ENCODE assay signal across 8 cellular contexts in the genomic region with DNA sequence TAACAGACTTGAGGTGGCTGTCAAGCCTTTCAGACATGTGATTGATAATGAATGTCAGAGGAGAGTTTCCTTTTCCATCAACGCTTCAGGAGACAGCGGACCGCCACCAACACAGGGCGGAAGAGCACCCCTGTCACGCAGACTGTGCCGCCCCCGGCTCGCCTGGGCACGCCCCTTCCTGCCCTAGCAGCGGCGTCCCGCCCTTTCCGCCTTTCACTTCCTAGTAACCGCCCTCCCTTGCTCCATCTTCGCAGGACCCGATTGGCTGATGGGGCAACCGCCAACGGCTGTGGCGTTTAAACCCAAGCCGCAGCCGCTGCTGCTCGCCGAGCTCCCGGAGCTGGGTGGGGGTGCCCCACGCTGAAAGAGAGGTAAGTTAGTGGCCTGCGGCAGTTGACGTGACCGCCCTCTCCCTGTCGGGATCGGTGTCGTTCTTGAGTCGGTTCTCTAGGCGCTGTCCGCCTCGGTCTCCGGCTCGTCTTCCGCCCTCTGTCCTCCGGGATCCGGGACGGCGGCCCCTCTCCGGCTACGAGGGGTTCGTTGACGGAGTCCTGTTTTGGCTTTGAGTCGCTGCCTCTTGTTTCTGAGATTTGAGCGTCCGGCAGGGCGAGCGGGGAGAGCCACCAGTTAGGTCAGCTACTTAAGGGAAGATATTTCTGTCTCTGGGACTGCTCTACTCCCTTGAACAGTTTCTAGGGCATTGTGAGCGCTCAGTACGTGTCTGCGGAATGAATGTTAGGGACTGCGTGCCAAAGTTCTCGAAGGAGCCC. TPM values are rescaled to one million over a fixed set of nuclear protein-coding genes. Genes with fewer than 3 reads are reported as not detected.
DNase-seq lines count a peak whose midpoint lies in the region; ATAC-seq and TF ChIP-seq lines count a peak whose summit lies in the region.

A gene with protein sequence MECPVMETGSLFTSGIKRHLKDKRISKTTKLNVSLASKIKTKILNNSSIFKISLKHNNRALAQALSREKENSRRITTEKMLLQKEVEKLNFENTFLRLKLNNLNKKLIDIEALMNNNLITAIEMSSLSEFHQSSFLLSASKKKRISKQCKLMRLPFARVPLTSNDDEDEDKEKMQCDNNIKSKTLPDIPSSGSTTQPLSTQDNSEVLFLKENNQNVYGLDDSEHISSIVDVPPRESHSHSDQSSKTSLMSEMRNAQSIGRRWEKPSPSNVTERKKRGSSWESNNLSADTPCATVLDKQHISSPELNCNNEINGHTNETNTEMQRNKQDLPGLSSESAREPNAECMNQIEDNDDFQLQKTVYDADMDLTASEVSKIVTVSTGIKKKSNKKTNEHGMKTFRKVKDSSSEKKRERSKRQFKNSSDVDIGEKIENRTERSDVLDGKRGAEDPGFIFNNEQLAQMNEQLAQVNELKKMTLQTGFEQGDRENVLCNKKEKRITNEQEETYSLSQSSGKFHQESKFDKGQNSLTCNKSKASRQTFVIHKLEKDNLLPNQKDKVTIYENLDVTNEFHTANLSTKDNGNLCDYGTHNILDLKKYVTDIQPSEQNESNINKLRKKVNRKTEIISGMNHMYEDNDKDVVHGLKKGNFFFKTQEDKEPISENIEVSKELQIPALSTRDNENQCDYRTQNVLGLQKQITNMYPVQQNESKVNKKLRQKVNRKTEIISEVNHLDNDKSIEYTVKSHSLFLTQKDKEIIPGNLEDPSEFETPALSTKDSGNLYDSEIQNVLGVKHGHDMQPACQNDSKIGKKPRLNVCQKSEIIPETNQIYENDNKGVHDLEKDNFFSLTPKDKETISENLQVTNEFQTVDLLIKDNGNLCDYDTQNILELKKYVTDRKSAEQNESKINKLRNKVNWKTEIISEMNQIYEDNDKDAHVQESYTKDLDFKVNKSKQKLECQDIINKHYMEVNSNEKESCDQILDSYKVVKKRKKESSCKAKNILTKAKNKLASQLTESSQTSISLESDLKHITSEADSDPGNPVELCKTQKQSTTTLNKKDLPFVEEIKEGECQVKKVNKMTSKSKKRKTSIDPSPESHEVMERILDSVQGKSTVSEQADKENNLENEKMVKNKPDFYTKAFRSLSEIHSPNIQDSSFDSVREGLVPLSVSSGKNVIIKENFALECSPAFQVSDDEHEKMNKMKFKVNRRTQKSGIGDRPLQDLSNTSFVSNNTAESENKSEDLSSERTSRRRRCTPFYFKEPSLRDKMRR (plus strand): TSS at position 326 of the 770 bp plus-strand sequence. CDS start 6,769 bp downstream, outside the sequence.

- no peaks in the 10 kb centered on the region; the same call in none of the 2 replicates for H3K27me3 ChIP-seq in ACC112 (ENCODE audit: insufficient read depth, low read length)
- no peaks in the 10 kb centered on the region for H3K27me3 ChIP-seq in brain microvascular endothelial cell (replicated peaks)
- no peaks in the 10 kb centered on the region for H3K27me3 ChIP-seq in sigmoid colon

- peak; percentile 100 for ATAC-seq in GM18868 (IDR thresholded peaks at IDR 0.05; ENCODE audit: unreplicated experiment)
- ATAC-seq in HG03103 (IDR thresholded peaks at IDR 0.05; ENCODE audit: low read depth, unreplicated experiment): peak; percentile 100

- H3K4me3 ChIP-seq in ACC112 (ENCODE audit: low read depth, low read length) (peak within 1 kb of the TSS; percentile 83), brain microvascular endothelial cell (ENCODE audit: low read depth, low read length) (peak within 1 kb of the TSS; percentile 89), sigmoid colon (peak within 1 kb of the TSS; percentile 55 to 88 (median 71))

- peak within 1 kb of the TSS; percentile 75 for H2AFZ ChIP-seq in ACC112 (ENCODE audit: low read length, unreplicated experiment)

- DNase-seq in NCI-H2171 (lab: John Stamatoyannopoulos, UW) (peak; percentile 95), UCSD-AML1 (lab: John Stamatoyannopoulos, UW; ENCODE audit: unreplicated experiment) (peak; percentile 95), brain microvascular endothelial cell (peak; percentile 92), iPS DF 19.7 (ENCODE audit: low read depth, low spot score) (peak; percentile 89), sigmoid colon (peak; percentile 97)

- 0 to 1% methylated on average over 56 of the region's 56 CpGs for WGBS in sigmoid colon, 2 donors

- H3K79me2 ChIP-seq in ACC112 (ENCODE audit: control insufficient read depth, insufficient read depth, low read length, unreplicated experiment): peaks cover 49% of the 10 kb centered on the region

- peak; percentile 26 for TF ChIP-seq CTCF in brain microvascular endothelial cell (IDR thresholded peaks at IDR 0.05; ENCODE audit: low read depth, low read length, missing control alignments)
- no peak for TF ChIP-seq CTCF in sigmoid colon (IDR thresholded peaks at IDR 0.05)

- H3K27ac ChIP-seq in ACC112 (ENCODE audit: low read depth, low read length) (peak within 1 kb of the TSS; percentile 47), brain microvascular endothelial cell (peak within 1 kb of the TSS; percentile 28), sigmoid colon (peak within 1 kb of the TSS; percentile 56 to 64 (median 60))

- TF ChIP-seq EP300 in sigmoid colon (IDR thresholded peaks at IDR 0.05): no peak

- intact Hi-C loops in sigmoid colon (cut with DNase I): loop anchor here (5.0 kb wide), 1 partner anchor 286 kb away; a partner anchor contains a TSS

- peaks cover 24% of the 10 kb centered on the region for H3K4me1 ChIP-seq in ACC112 (ENCODE audit: control insufficient read depth, insufficient read depth, low read length, unreplicated experiment)
- H3K4me1 ChIP-seq in sigmoid colon: peaks cover 0 to 14% (median 9%) of the 10 kb centered on the region in 4 donors

- H3K36me3 ChIP-seq in ACC112 (ENCODE audit: insufficient read depth, low read length) (no peaks in the 10 kb centered on the region), brain microvascular endothelial cell (replicated peaks) (no peaks in the 10 kb centered on the region), sigmoid colon (no peaks in the 10 kb centered on the region)

- peak; percentile 58 to 74 for TF ChIP-seq POLR2A in sigmoid colon (IDR thresholded peaks at IDR 0.05)

- no peaks in the 10 kb centered on the region for H3K9me3 ChIP-seq in sigmoid colon

- in situ Hi-C loops in brain microvascular endothelial cell (cut with HindIII; ENCODE audit: low pct_ligation_motif_present, low sequenced_read_pairs): no loop called here

RNA-seq across cellular contexts. Expression of the gene that starts here (rescaled TPM):
- 1 to 10 TPM; 1.1 to 3.3 (median 2.2) TPM for total RNA-seq in sigmoid colon
- polyA plus RNA-seq in sigmoid colon: 1 to 10 TPM in 2 of 3 donors, under 1 TPM in 1; 0.60 to 5.0 (median 1.8) TPM

Comparison
In these comparisons a context has a peak if more than half of its experiments do, and no peak if none do; other contexts are left out.
1. Peak in every context shown above with its lines: DNase-seq, ATAC-seq, H3K4me3 ChIP-seq and H3K27ac ChIP-seq.